In the genomic region with DNA sequence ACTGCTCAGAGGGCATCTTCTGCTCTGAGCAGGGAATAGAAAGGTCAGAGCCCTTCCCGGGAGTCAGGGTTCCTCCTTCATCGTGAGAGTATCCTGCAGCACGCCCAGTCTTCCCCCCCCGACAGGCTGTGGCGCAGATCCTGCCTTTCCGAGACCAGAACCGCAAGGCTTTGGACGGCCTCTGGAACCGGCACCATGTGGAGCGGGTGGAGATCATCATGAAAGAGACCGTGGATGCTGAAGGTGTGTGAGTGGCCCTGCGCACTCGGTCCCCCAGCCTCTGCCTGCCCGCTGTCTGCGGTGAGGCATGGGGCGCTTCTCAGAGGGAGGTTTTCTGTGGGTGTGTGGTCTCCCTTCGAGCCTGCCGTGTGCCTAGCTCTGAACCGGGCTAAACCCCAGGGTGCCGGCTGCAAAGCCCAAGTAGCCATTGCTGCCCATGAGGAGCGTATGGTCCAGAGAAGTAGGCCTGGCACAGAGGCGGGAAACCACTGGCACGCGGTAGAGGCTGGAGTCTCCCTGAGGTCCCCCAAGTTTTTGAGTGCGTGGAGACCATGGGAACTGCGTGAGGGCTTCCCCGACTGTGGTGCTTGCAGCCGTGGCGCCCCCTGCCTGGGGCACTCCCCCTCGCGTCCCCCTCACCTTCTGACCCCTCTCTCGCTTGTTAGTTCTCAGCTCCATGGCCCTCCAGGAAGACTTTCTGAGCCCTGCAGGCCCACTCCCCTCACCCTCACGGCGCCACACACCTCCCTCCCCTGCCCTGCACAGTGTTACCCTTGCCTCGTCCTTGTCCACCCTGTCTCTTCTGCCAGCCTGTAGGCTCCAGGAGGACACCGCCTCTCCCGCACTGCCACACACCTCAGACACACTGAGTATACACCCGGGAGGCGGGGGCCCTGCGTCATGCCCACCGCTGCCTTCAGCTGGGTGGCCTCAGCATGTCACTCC, we compare ENCODE assay signal across 19 cellular contexts. TPM values are rescaled to one million over a fixed set of nuclear protein-coding genes. Genes with fewer than 3 reads are reported as not detected.
DNase-seq lines count a peak whose midpoint lies in the region; ATAC-seq, FAIRE-seq and TF ChIP-seq lines count a peak whose summit lies in the region.
"Had no signal": no experiment of that assay in that cellular context is flagged by ENCODE, and none has a peak within 500 bp of the region (broad histone marks: within the 10 kb centered on the region; RNA-seq: fewer than 3 reads in every experiment).

No MANE protein-coding gene starts in this region.

- H3K9me3 ChIP-seq in Loucy (ENCODE audit: insufficient read depth, low read depth, low read length), result no peaks in the 10 kb centered on the region
- no peaks in the 10 kb centered on the region for H3K9me3 ChIP-seq in H1 (ENCODE audit: insufficient read depth in 2 of 2, low read depth in 1 of 2, low read length in 1 of 2)
- no peaks in the 10 kb centered on the region for H3K9me3 ChIP-seq in liver (ENCODE audit: control insufficient read depth in 4 of 4, low read length in 3 of 4)
- H3K9me3 ChIP-seq: pancreas, SJSA1 had no signal

- H4K91ac ChIP-seq in H1 (replicated peaks; ENCODE audit: insufficient read length, low read length), result no peak overlapping the region

- TF ChIP-seq POLR2A in H1 (IDR thresholded peaks at IDR 0.05; ENCODE audit: control extremely low read depth in 1 of 2, low read depth in 2 of 2, low read length in 2 of 2), result no peak

- H2AK5ac ChIP-seq in H1 (ENCODE audit: low read depth, low read length), result no peak overlapping the region

- H2AFZ ChIP-seq in Loucy (ENCODE audit: low read length), result no peak overlapping the region
- H2AFZ ChIP-seq in H1 (ENCODE audit: low read length), result no peak overlapping the region

- H3K23me2 ChIP-seq in H1 (ENCODE audit: low read depth, low read length), result no peaks in the 10 kb centered on the region

- no peaks in the 10 kb centered on the region for H3K27me3 ChIP-seq in Loucy (ENCODE audit: insufficient read depth, low read length, poor library complexity, severe bottlenecking)
- no peaks in the 10 kb centered on the region; a peak in 1 of 7 replicates for H3K27me3 ChIP-seq in H1 (replicated peaks in 1 of 4; ENCODE audit: control insufficient read depth in 3 of 4, extremely low read depth in 1 of 4, insufficient read depth in 3 of 4, low read length in 3 of 4)
- H3K27me3 ChIP-seq in liver (ENCODE audit: control insufficient read depth in 4 of 4, insufficient read depth in 4 of 4, low read length in 3 of 4), result no peaks in the 10 kb centered on the region
- H3K27me3 ChIP-seq: pancreas, SJSA1 had no signal

- peak overlapping the region; percentile 9 for H3K4ac ChIP-seq in H1 (replicated peaks; ENCODE audit: insufficient read length, low read depth, low read length)

- H3K27ac ChIP-seq in H1 (ENCODE audit: low read depth, low read length) (no peak overlapping the region), liver (ENCODE audit: low read depth in 1 of 2, low read length in 2 of 2) (peak overlapping the region; percentile 23 to 68)
- H3K27ac ChIP-seq: pancreas, SJSA1 had no signal

- POLR2A ChIA-PET in H1 (lab: Charles Lee; ENCODE audit: partially characterized antibody), result interaction anchor here (1.6 to 2.2 kb wide), 2 partner anchors 11 to 238 kb away, joined by 4 to 8 read pairs; no protein-coding TSS in a partner anchor

- peaks cover 19% of the 10 kb centered on the region for H3K36me3 Mint-ChIP-seq in stimulated activated memory B cell treated with anti-CD40 and anti-IgM and Interleukin-4, amounts not matched to agents 10 μg/mL and 1 μg/mL and 100 μg/mL, for 72 hours

- H3K36me3 ChIP-seq in Loucy (ENCODE audit: insufficient read depth, low read length), result no peaks in the 10 kb centered on the region
- no peaks in the 10 kb centered on the region for H3K36me3 ChIP-seq in H1 (ENCODE audit: control insufficient read depth in 2 of 4, insufficient read depth in 4 of 4, low read length in 3 of 4)
- H3K36me3 ChIP-seq in liver (ENCODE audit: control insufficient read depth in 4 of 4, insufficient read depth in 3 of 4, low read depth in 1 of 4, low read length in 3 of 4), result peaks cover 4 to 29% (median 22%) of the 10 kb centered on the region in 4 donors

- peak overlapping the region; percentile 18; the same call in 1 of the 2 replicates for H2BK5ac ChIP-seq in H1 (ENCODE audit: low read depth, low read length)

- 0 out of 2 replicates have a peak overlapping the region, but pooled peaks have one; percentile 61 for H2BK15ac ChIP-seq in H1 (ENCODE audit: low read length)

- no peak overlapping the region for H3K14ac ChIP-seq in H1 (ENCODE audit: insufficient read length)

- H3K79me1 ChIP-seq in H1 (ENCODE audit: low read depth, low read length), result no peaks in the 10 kb centered on the region

- FAIRE-seq in H1 (lab: Jason Lieb, UNC), result no peak
- FAIRE-seq: astrocyte, pancreas had no signal

- H3K4me1 Mint-ChIP-seq in stimulated activated memory B cell treated with anti-CD40 and anti-IgM and Interleukin-4, amounts not matched to agents 10 μg/mL and 1 μg/mL and 100 μg/mL, for 72 hours, result peaks cover 23% of the 10 kb centered on the region

- no peak overlapping the region for H3K18ac ChIP-seq in H1 (ENCODE audit: extremely low read depth, low read length)

- peak overlapping the region; percentile 19 for H3K27ac Mint-ChIP-seq in stimulated activated memory B cell treated with anti-CD40 and anti-IgM and Interleukin-4, amounts not matched to agents 10 μg/mL and 1 μg/mL and 100 μg/mL, for 72 hours
- H3K27ac Mint-ChIP-seq: activated B cell treated with CpG ODN at 0.5 μM for 24 hours; activated CD4-positive, alpha-beta memory T cell treated with anti-CD3 and anti-CD28 coated beads, Interleukin-2, amount 10 ng/mL, durations not matched to agents 7 days and 5 days; activated naive CD4-positive, alpha-beta T cell treated with anti-CD3 and anti-CD28 coated beads, Interleukin-2, amount 10 ng/mL, durations not matched to agents 7 days and 5 days; immature natural killer cell had no signal

- no peak overlapping the region for H3K56ac ChIP-seq in H1 (replicated peaks; ENCODE audit: insufficient read length, low read depth, low read length)

- no peak overlapping the region for H3K23ac ChIP-seq in H1 (ENCODE audit: insufficient read length)

- H3K4me3 ChIP-seq in Loucy (ENCODE audit: low read length, poor library complexity, severe bottlenecking) (no peak overlapping the region), H1 (ENCODE audit: extremely low read depth in 1 of 4, insufficient read depth in 2 of 4, low read depth in 3 of 4, low read length in 4 of 4) (no peak overlapping the region), liver (ENCODE audit: low read depth in 1 of 3, low read length in 3 of 3) (no peak overlapping the region)
- H3K4me3 ChIP-seq: pancreas, SJSA1 had no signal

- H2BK120ac ChIP-seq in H1 (replicated peaks; ENCODE audit: low read depth, low read length), result no peak overlapping the region

- TF ChIP-seq RAD21 in H1 (IDR thresholded peaks at IDR 0.05 in 1 of 2, conservative IDR thresholded peaks at IDR 0.05 in 1 of 2; ENCODE audit: low read depth in 2 of 2, low read length in 2 of 2), result peak; percentile 28 to 37; a peak in 3 of 4 replicates
- no peak for TF ChIP-seq RAD21 in liver (IDR thresholded peaks at IDR 0.05)

- H4K5ac ChIP-seq in H1 (ENCODE audit: insufficient read length, low read depth, low read length), result no peak overlapping the region

- H3K4me2 ChIP-seq in Loucy (ENCODE audit: low read depth, low read length, poor library complexity, severe bottlenecking) (peak overlapping the region; percentile 81), H1 (ENCODE audit: insufficient read depth in 1 of 2, low read depth in 2 of 2, low read length in 2 of 2) (no peak overlapping the region)

- 0 out of 2 replicates have a peak overlapping the region, but pooled peaks have one; percentile 72 for H2BK20ac ChIP-seq in H1 (ENCODE audit: low read length)

- no peaks in the 10 kb centered on the region for H3K9me3 Mint-ChIP-seq in stimulated activated memory B cell treated with anti-CD40 and anti-IgM and Interleukin-4, amounts not matched to agents 10 μg/mL and 1 μg/mL and 100 μg/mL, for 72 hours
- H3K9me3 Mint-ChIP-seq: activated B cell treated with CpG ODN at 0.5 μM for 24 hours; activated CD4-positive, alpha-beta memory T cell treated with anti-CD3 and anti-CD28 coated beads, Interleukin-2, amount 10 ng/mL, durations not matched to agents 7 days and 5 days; activated naive CD4-positive, alpha-beta T cell treated with anti-CD3 and anti-CD28 coated beads, Interleukin-2, amount 10 ng/mL, durations not matched to agents 7 days and 5 days; immature natural killer cell; T-helper 1 cell treated with Interleukin-12 subunit alpha and Interleukin-12 subunit beta and Interleukin-4 antibody, amounts not matched to agents 30 μg/mL and 1 μg/mL, for 36 hours had no signal

- H4K8ac ChIP-seq in H1 (ENCODE audit: extremely low read depth, insufficient read depth, low read length), result no peak overlapping the region

- H3K4me1 ChIP-seq in Loucy (ENCODE audit: insufficient read depth, low read length, poor library complexity, severe bottlenecking), result peaks cover 63% of the 10 kb centered on the region
- peaks cover 5 to 25% (median 21%) of the 10 kb centered on the region in 4 experiments for H3K4me1 ChIP-seq in H1 (replicated peaks in 1 of 4; ENCODE audit: control insufficient read depth in 3 of 4, insufficient read depth in 4 of 4, low read length in 3 of 4)
- H3K4me1 ChIP-seq in liver (ENCODE audit: control insufficient read depth in 4 of 4, insufficient read depth in 4 of 4, low read length in 3 of 4), result peaks cover 37 to 93% (median 86%) of the 10 kb centered on the region in 4 donors
- H3K4me1 ChIP-seq: SJSA1 had no signal

- H3K27me3 Mint-ChIP-seq in stimulated activated memory B cell treated with anti-CD40 and anti-IgM and Interleukin-4, amounts not matched to agents 10 μg/mL and 1 μg/mL and 100 μg/mL, for 72 hours, result no peaks in the 10 kb centered on the region
- H3K27me3 Mint-ChIP-seq: activated B cell treated with CpG ODN at 0.5 μM for 24 hours; activated CD4-positive, alpha-beta memory T cell treated with anti-CD3 and anti-CD28 coated beads, Interleukin-2, amount 10 ng/mL, durations not matched to agents 7 days and 5 days; activated naive CD4-positive, alpha-beta T cell treated with anti-CD3 and anti-CD28 coated beads, Interleukin-2, amount 10 ng/mL, durations not matched to agents 7 days and 5 days had no signal

- H3K9ac ChIP-seq in Loucy (ENCODE audit: low read depth, low read length, poor library complexity, severe bottlenecking) (no peak overlapping the region), H1 (replicated peaks in 1 of 4; ENCODE audit: extremely low read depth in 1 of 4, low read depth in 3 of 4, low read length in 3 of 4) (no peak overlapping the region), liver (ENCODE audit: low read depth in 1 of 2, low read length in 2 of 2) (peak overlapping the region in 1 of 2 donors; percentile 22)

- TF ChIP-seq EP300 in H1 (IDR thresholded peaks at IDR 0.05; ENCODE audit: borderline replicate concordance in 1 of 2, low read depth in 2 of 2, low read length in 2 of 2), result no peak

- no peaks in the 10 kb centered on the region for H3F3A ChIP-seq in Loucy (ENCODE audit: low read depth)

- TF ChIP-seq CTCF in Loucy (conservative IDR thresholded peaks at IDR 0.05; ENCODE audit: low read length), result peak; percentile 34; the same call in 1 of the 2 replicates
- peak; percentile 41 to 66 (median 45) for TF ChIP-seq CTCF in H1 (IDR thresholded peaks at IDR 0.05; ENCODE audit: control extremely low read depth in 1 of 3, insufficient read depth in 1 of 3, low read depth in 1 of 3, low read length in 3 of 3)
- no peak for TF ChIP-seq CTCF in liver (IDR thresholded peaks at IDR 0.05; ENCODE audit: low read depth, low read length, missing input control)

- no peak for ATAC-seq in stimulated activated memory B cell treated with anti-CD40 and anti-IgM and Interleukin-4, amounts not matched to agents 10 μg/mL and 1 μg/mL and 100 μg/mL, for 72 hours
- no peak for ATAC-seq in GM21515 (IDR thresholded peaks at IDR 0.05; ENCODE audit: unreplicated experiment)
- ATAC-seq: pancreas, PC-3 had no signal

- no peak overlapping the region; the same call in 1 of the 2 replicates for H2BK12ac ChIP-seq in H1 (ENCODE audit: low read depth, low read length)

- DNase-seq in H1 (ENCODE audit: low read depth in 1 of 2, low spot score in 2 of 2), result peak in 1 of 2 experiments; percentile 63
- DNase-seq in GM19240 (ENCODE audit: insufficient read length, low spot score), result no peak
- DNase-seq in NOMO-1 treated with DMSO at 0.1 percent for 48 hours (lab: John Stamatoyannopoulos, UW; ENCODE audit: unreplicated experiment), result no peak
- DNase-seq: activated B cell treated with CpG ODN at 0.5 μM for 24 hours; activated CD4-positive, alpha-beta memory T cell treated with anti-CD3 and anti-CD28 coated beads, Interleukin-2, amount 10 ng/mL, durations not matched to agents 7 days and 5 days; activated naive CD4-positive, alpha-beta T cell treated with anti-CD3 and anti-CD28 coated beads, Interleukin-2, amount 10 ng/mL, durations not matched to agents 7 days and 5 days; DMS79 treated with DMSO at 0.1 percent for 48 hours; immature natural killer cell; NCI-H1436; NCI-H774; PC-3 had no signal

- H3K79me2 ChIP-seq in Loucy (ENCODE audit: insufficient read depth, low read length) (peaks cover 77% of the 10 kb centered on the region), H1 (ENCODE audit: control insufficient read depth in 1 of 2, insufficient read depth in 2 of 2, low read length in 2 of 2) (no peaks in the 10 kb centered on the region)

- H3K9me2 ChIP-seq in Loucy (replicated peaks; ENCODE audit: low read depth, low read length), result no peaks in the 10 kb centered on the region

- peaks cover 3% of the 10 kb centered on the region for H4K20me1 ChIP-seq in Loucy (ENCODE audit: insufficient read depth, low read length, poor library complexity, severe bottlenecking)
- peaks cover 0 to 1% of the 10 kb centered on the region in 2 experiments for H4K20me1 ChIP-seq in H1 (replicated peaks in 1 of 2; ENCODE audit: control insufficient read depth in 1 of 2, insufficient read depth in 2 of 2, low read length in 2 of 2)

- H3K4me3 Mint-ChIP-seq in stimulated activated memory B cell treated with anti-CD40 and anti-IgM and Interleukin-4, amounts not matched to agents 10 μg/mL and 1 μg/mL and 100 μg/mL, for 72 hours, result no peak overlapping the region
- H3K4me3 Mint-ChIP-seq: activated B cell treated with CpG ODN at 0.5 μM for 24 hours; activated CD4-positive, alpha-beta memory T cell treated with anti-CD3 and anti-CD28 coated beads, Interleukin-2, amount 10 ng/mL, durations not matched to agents 7 days and 5 days; activated naive CD4-positive, alpha-beta T cell treated with anti-CD3 and anti-CD28 coated beads, Interleukin-2, amount 10 ng/mL, durations not matched to agents 7 days and 5 days; immature natural killer cell; T-helper 1 cell treated with Interleukin-12 subunit alpha and Interleukin-12 subunit beta and Interleukin-4 antibody, amounts not matched to agents 30 μg/mL and 1 μg/mL, for 36 hours had no signal

- CTCF ChIA-PET in H1 (lab: Charles Lee; ENCODE audit: partially characterized antibody), result interaction anchor here (0.6 to 12.2 kb wide), 20 partner anchors 8 to 1329 kb away, joined by 3 to 127 read pairs (median 4); partner anchors contain the start of gene H6PD

- 90% methylated on average over 36 of the region's 41 CpGs; no CpG with 5 or more reads in 1 of the 2 experiments for WGBS in H1 (ENCODE audit: extremely low coverage in 1 of 2, insufficient coverage in 1 of 2, insufficient read length in 1 of 2, insufficient replicate concordance in 2 of 2, low coverage in 1 of 2, low lambda C conversion rate in 2 of 2, missing lambda C conversion rate in 1 of 2), 2 experiments
- 86% methylated on average over 41 of the region's 41 CpGs for WGBS in liver

RNA-seq across cellular contexts. Expression of gene H6PD, which starts 12.5 kb away (rescaled TPM):
- total RNA-seq in H1 (2021; fragmentation: NEBNext Ultra II Directional; extraction: Animal tissue kit (Norgen Biotek cat#: 25700)), result 3.8 and 4.0 TPM in 2 replicates
- polyA plus RNA-seq in H1 (2011; rRNA removed) (3.6 and 5.0 TPM in 2 replicates), liver (10 to 100 TPM; 28.9 to 65.8 TPM)
- 3.7 TPM for polyA plus RNA-seq in H1 (2011; cell fraction: cytosol; rRNA removed)
- polyA plus RNA-seq in H1 (2011; cell fraction: nucleus; rRNA removed), result 6.8 TPM
- polyA plus RNA-seq in H1 (2012, experiment 1 of 2), result 3.3 to 5.0 TPM (median 3.8 TPM) in 4 replicates
- 3.4 TPM for polyA plus RNA-seq in H1 (2012, experiment 2 of 2)
- polyA plus RNA-seq in H1 (2013, experiment 1 of 2), result 5.8 TPM
- polyA plus RNA-seq in H1 (2013, experiment 2 of 2), result 4.7 TPM
- polyA minus RNA-seq in H1 (2011; rRNA and poly(A)+ RNA removed), result 3.8 and 3.9 TPM in 2 replicates
- 3.4 TPM for polyA minus RNA-seq in H1 (2011; cell fraction: cytosol; rRNA and poly(A)+ RNA removed)
- 3.4 TPM for polyA minus RNA-seq in H1 (2011; cell fraction: nucleus; rRNA and poly(A)+ RNA removed)
- total RNA-seq in liver, result 100 to 1,000 TPM in 1 of 2 donors, 10 to 100 TPM in 1; 47.7 to 134 TPM

RNA-seq across cellular contexts. Expression of gene SPSB1, which starts 45.6 kb away (rescaled TPM):
- 4.0 and 5.3 TPM in 2 replicates for total RNA-seq in H1 (2021; fragmentation: NEBNext Ultra II Directional; extraction: Animal tissue kit (Norgen Biotek cat#: 25700))
- polyA plus RNA-seq in H1 (2011; rRNA removed) (6.4 and 8.2 TPM in 2 replicates), liver (10 to 100 TPM; 10.4 to 22.6 TPM)
- polyA plus RNA-seq in H1 (2011; cell fraction: cytosol; rRNA removed), result 5.0 TPM
- 5.0 TPM for polyA plus RNA-seq in H1 (2011; cell fraction: nucleus; rRNA removed)
- 3.3 to 5.5 TPM (median 4.1 TPM) in 4 replicates for polyA plus RNA-seq in H1 (2012, experiment 1 of 2)
- 4.3 TPM for polyA plus RNA-seq in H1 (2012, experiment 2 of 2)
- 2.6 TPM for polyA plus RNA-seq in H1 (2013, experiment 1 of 2)
- 2.9 TPM for polyA plus RNA-seq in H1 (2013, experiment 2 of 2)
- polyA minus RNA-seq in H1 (2011; rRNA and poly(A)+ RNA removed), result 5.3 and 7.5 TPM in 2 replicates
- polyA minus RNA-seq in H1 (2011; cell fraction: cytosol; rRNA and poly(A)+ RNA removed), result 4.0 TPM
- polyA minus RNA-seq in H1 (2011; cell fraction: nucleus; rRNA and poly(A)+ RNA removed), result 2.9 TPM
- 10 to 100 TPM in 1 of 2 donors, 1 to 10 TPM in 1; 4.1 to 19.1 TPM for total RNA-seq in liver
